18 cellular contexts compared by ENCODE assay signal in genomic region chr22:27684856-27685255, GRCh38.
DNase-seq lines count a peak whose midpoint lies in the region; ATAC-seq, FAIRE-seq and TF ChIP-seq lines count a peak whose summit lies in the region.
"Had no signal": no experiment of that assay in that cellular context is flagged by ENCODE, and none has a peak within 500 bp of the region (broad histone marks: within the 10 kb centered on the region; RNA-seq: fewer than 3 reads in every experiment).

No MANE protein-coding gene starts in this region.

- peaks cover 0 to 27% of the 10 kb centered on the region in 2 donors for H3K4me1 ChIP-seq in right atrium auricular region
- H3K4me1 ChIP-seq in psoas muscle, result peaks cover 24% of the 10 kb centered on the region

- peak; percentile 85 for FAIRE-seq in urothelium cell line (lab: Jason Lieb, UNC)
- FAIRE-seq: A549, GM12878, GM18507, HTR-8/SVneo had no signal

- H3K4me3 ChIP-seq in right atrium auricular region (no peak overlapping the region), fibroblast of the aortic adventitia (ENCODE audit: low read depth, low read length) (no peak overlapping the region), psoas muscle (no peak overlapping the region)
- H3K4me3 ChIP-seq: A549, GM12878 had no signal

- TF ChIP-seq CTCF in right atrium auricular region (IDR thresholded peaks at IDR 0.05), result no peak
- no peak for TF ChIP-seq CTCF in fibroblast of the aortic adventitia (IDR thresholded peaks at IDR 0.05; ENCODE audit: insufficient read depth, low read length)
- TF ChIP-seq CTCF in psoas muscle (IDR thresholded peaks at IDR 0.05), result no peak

- H3K27ac ChIP-seq in right atrium auricular region, result peak overlapping the region; percentile 89 to 98
- peak overlapping the region; percentile 93 for H3K27ac ChIP-seq in psoas muscle

- peaks cover 3% of the 10 kb centered on the region for H3K36me3 Mint-ChIP-seq in activated naive CD8-positive, alpha-beta T cell treated with anti-CD3 and anti-CD28 coated beads, Interleukin-2, amount 50 U/mL, for 24 hours (ENCODE audit: low read depth)

- H3K27me3 ChIP-seq in right atrium auricular region, result no peaks in the 10 kb centered on the region
- H3K27me3 ChIP-seq in psoas muscle (ENCODE audit: insufficient read depth in 3 of 3, low read length in 2 of 3), result no peaks in the 10 kb centered on the region

- intact Hi-C loops in Right ventricle myocardium inferior (cut with DNase I) (loop anchor here (1.0 to 2.0 kb wide), 2 partner anchors 14 to 48 kb away; no protein-coding TSS in a partner anchor), psoas muscle (cut with DNase I) (no loop called here)

- 50 to 70% (median 54%) methylated on average over 10 of the region's 10 CpGs for WGBS in psoas muscle, 3 donors

- no peaks in the 10 kb centered on the region for H3K4me1 Mint-ChIP-seq in activated naive CD8-positive, alpha-beta T cell treated with anti-CD3 and anti-CD28 coated beads, Interleukin-2, amount 50 U/mL, for 24 hours
- H3K4me1 Mint-ChIP-seq: B cell had no signal

- peaks cover 5% of the 10 kb centered on the region for H3K27me3 Mint-ChIP-seq in activated naive CD8-positive, alpha-beta T cell treated with anti-CD3 and anti-CD28 coated beads, Interleukin-2, amount 50 U/mL, for 24 hours

- ATAC-seq in Right ventricle myocardium inferior (no peak), psoas muscle (no peak)
- ATAC-seq in activated naive CD8-positive, alpha-beta T cell treated with anti-CD3 and anti-CD28 coated beads, Interleukin-2, amount 50 U/mL, for 24 hours, result no peak
- ATAC-seq: A549, GM12878, PC-3 had no signal

- H3K36me3 ChIP-seq in right atrium auricular region (no peaks in the 10 kb centered on the region), psoas muscle (ENCODE audit: insufficient read depth in 1 of 2, low read depth in 1 of 2) (no peaks in the 10 kb centered on the region)

- no peak overlapping the region for H3K4me3 Mint-ChIP-seq in activated naive CD8-positive, alpha-beta T cell treated with anti-CD3 and anti-CD28 coated beads, Interleukin-2, amount 50 U/mL, for 24 hours
- H3K4me3 Mint-ChIP-seq: B cell; CD4-positive, alpha-beta T cell had no signal

- DNase-seq in right atrium auricular region (ENCODE audit: low spot score) (no peak), Right ventricle myocardium inferior (ENCODE audit: missing footprints) (no peak), fibroblast of the aortic adventitia (ENCODE audit: low read depth) (peak; percentile 41), psoas muscle (no peak), urothelium cell line (ENCODE audit: low spot score) (no peak), LoVo (ENCODE audit: low spot score) (no peak)
- no peak for DNase-seq in activated CD8-positive, alpha-beta memory T cell treated with anti-CD3 and anti-CD28 coated beads, Interleukin-2, amount 50 U/mL, for 4 hours
- no peak for DNase-seq in activated naive CD8-positive, alpha-beta T cell treated with anti-CD3 and anti-CD28 coated beads, Interleukin-2, amount 50 U/mL, for 24 hours
- DNase-seq: Calu3; CD4-positive, alpha-beta T cell; NCI-H1092; NCI-H1694 treated with DMSO at 0.1 percent for 48 hours; PC-3 had no signal

- no peak overlapping the region for H3K27ac Mint-ChIP-seq in activated naive CD8-positive, alpha-beta T cell treated with anti-CD3 and anti-CD28 coated beads, Interleukin-2, amount 50 U/mL, for 24 hours
- H3K27ac Mint-ChIP-seq: B cell; CD4-positive, alpha-beta T cell had no signal

- H3K9me3 Mint-ChIP-seq in activated naive CD8-positive, alpha-beta T cell treated with anti-CD3 and anti-CD28 coated beads, Interleukin-2, amount 50 U/mL, for 24 hours, result peaks cover 4% of the 10 kb centered on the region

- H3K9me3 ChIP-seq in right atrium auricular region (peaks cover 3 to 4% of the 10 kb centered on the region in 2 donors), psoas muscle (no peaks in the 10 kb centered on the region)
- H3K9me3 ChIP-seq: A549 had no signal
